21 cellular contexts compared by ENCODE assay signal in genomic region chr9:87543251-87543650, GRCh38. TPM values are rescaled to one million over a fixed set of nuclear protein-coding genes. Genes with fewer than 3 reads are reported as not detected.
DNase-seq lines count a peak whose midpoint lies in the region; FAIRE-seq and TF ChIP-seq lines count a peak whose summit lies in the region.
"Had no signal": no experiment of that assay in that cellular context is flagged by ENCODE, and none has a peak within 500 bp of the region (broad histone marks: within the 10 kb centered on the region; RNA-seq: fewer than 3 reads in every experiment).

No MANE protein-coding gene starts in this region.

- POLR2A ChIA-PET in BJ (lab: Charles Lee) = no interaction called here

- TF ChIP-seq CTCF in BJ (IDR thresholded peaks at IDR 0.05; ENCODE audit: insufficient read depth, low read depth, low read length) (no peak), choroid plexus epithelial cell (conservative IDR thresholded peaks at IDR 0.05; ENCODE audit: low read depth, low read length) (no peak), nephron progenitor cell (IDR thresholded peaks at IDR 0.05) (no peak)

- H3K4me3 ChIP-seq in BJ (ENCODE audit: low read depth, low read length) (no peak overlapping the region), choroid plexus epithelial cell (ENCODE audit: low read depth, low read length) (no peak overlapping the region)
- H3K4me3 ChIP-seq: A549, GM23338, MG63 had no signal

- no peak overlapping the region for H3K27ac Mint-ChIP-seq in nephron progenitor cell
- H3K27ac Mint-ChIP-seq: CD4-positive, alpha-beta T cell; GM23338 had no signal

- DNase-seq in BJ (ENCODE audit: low read depth) = peak; percentile 4
- peak; percentile 44 for DNase-seq in NCI-H226
- DNase-seq in choroid plexus epithelial cell (ENCODE audit: low read depth) = peak; percentile 19
- no peak for DNase-seq in iPS-NIHi11 (ENCODE audit: low spot score)
- DNase-seq in NCI-H524 (lab: John Stamatoyannopoulos, UW) = no peak
- no peak for DNase-seq in nephron progenitor cell
- DNase-seq: AML-193; Calu3; CD4-positive, alpha-beta T cell; DMS79; GDM1; KG1; MG63; NCI-H1092 treated with DMSO at 0.1 percent for 48 hours; NCI-H1694; NCI-H82; Right ventricle myocardium superior had no signal

- H3K9me3 Mint-ChIP-seq in nephron progenitor cell = no peaks in the 10 kb centered on the region
- H3K9me3 Mint-ChIP-seq: CD4-positive, alpha-beta T cell; GM23338 had no signal

- H3K36me3 ChIP-seq in BJ (ENCODE audit: control insufficient read depth, insufficient read depth, low read length) = no peaks in the 10 kb centered on the region

- CTCF ChIA-PET in BJ (lab: Yijun Ruan, JAX) = no interaction called here

- H3K4me1 Mint-ChIP-seq in nephron progenitor cell = peaks cover 11% of the 10 kb centered on the region

- peaks cover 4% of the 10 kb centered on the region for H3K27me3 Mint-ChIP-seq in nephron progenitor cell (ENCODE audit: low read depth, poor library complexity)
- H3K27me3 Mint-ChIP-seq: CD4-positive, alpha-beta T cell had no signal

- FAIRE-seq in islet of Langerhans (lab: Jason Lieb, UNC) = peak; percentile 94
- FAIRE-seq: A549, GM12892 had no signal

- H3K27me3 ChIP-seq in BJ (ENCODE audit: control insufficient read depth, insufficient read depth, low read length) = no peaks in the 10 kb centered on the region
- H3K27me3 ChIP-seq: MG63 had no signal

- no peak overlapping the region for H3K4me3 Mint-ChIP-seq in nephron progenitor cell
- H3K4me3 Mint-ChIP-seq: CD4-positive, alpha-beta T cell; GM23338 had no signal

- H3K36me3 Mint-ChIP-seq in nephron progenitor cell (ENCODE audit: low read depth) = peaks cover 18% of the 10 kb centered on the region

RNA-seq across cellular contexts. Expression of gene DAPK1, which starts 45.6 kb away (rescaled TPM):
- polyA plus RNA-seq in BJ (2011; rRNA removed) = 4.7 and 5.4 TPM in 2 replicates
- 8.1 and 10.4 TPM in 2 replicates for polyA minus RNA-seq in BJ (2011; rRNA and poly(A)+ RNA removed)

Comparison
In these comparisons a context has a peak if more than half of its experiments do, and no peak if none do; other contexts are left out.
1. DNase-seq: peak in BJ (single experiment), NCI-H226 (single experiment) and choroid plexus epithelial cell (single experiment); none in iPS-NIHi11 (single experiment), NCI-H524 (0 of 2) and nephron progenitor cell (single experiment).